ENCODE assay signal across 38 cellular contexts in genomic region chrX:18683027-18683426, GRCh38. TPM values are rescaled to one million over a fixed set of nuclear protein-coding genes. Genes with fewer than 3 reads are reported as not detected.
"Had no signal": no experiment of that assay in that cellular context is flagged by ENCODE, and none has a peak within 500 bp of the region (broad histone marks: within the 10 kb centered on the region; RNA-seq: fewer than 3 reads in every experiment).

No MANE protein-coding gene starts in this region.

- ATAC-seq: activated CD4-positive, alpha-beta T cell treated with anti-CD3 and anti-CD28 coated beads for 36 hours; activated naive CD4-positive, alpha-beta T cell treated with anti-CD3 and anti-CD28 coated beads, Interleukin-2, amount 50 U/mL, for 72 hours; activated T-cell treated with anti-CD3 and anti-CD28 coated beads, Interleukin-2, amount 50 U/mL, for 72 hours; gastroesophageal sphincter; heart right ventricle had no signal

- H3K27ac Mint-ChIP-seq: activated CD4-positive, alpha-beta memory T cell treated with anti-CD3 and anti-CD28 coated beads for 36 hours; activated CD4-positive, alpha-beta T cell treated with anti-CD3 and anti-CD28 coated beads for 36 hours; activated CD4-positive, alpha-beta T cell treated with anti-CD3 and anti-CD28 coated beads, Interleukin-2, amount 10 ng/mL, durations not matched to agents 24 days and 14 days; activated naive CD4-positive, alpha-beta T cell treated with anti-CD3 and anti-CD28 coated beads, Interleukin-2, amount 10 ng/mL, durations not matched to agents 7 days and 5 days; activated naive CD4-positive, alpha-beta T cell treated with anti-CD3 and anti-CD28 coated beads, Interleukin-2, amount 50 U/mL, for 72 hours; activated naive CD8-positive, alpha-beta T cell treated with anti-CD3 and anti-CD28 coated beads, Interleukin-2, amount 10 ng/mL, durations not matched to agents 7 days and 5 days; activated T-cell treated with anti-CD3 and anti-CD28 coated beads, Interleukin-2, amount 50 U/mL, for 24 hours; activated T-cell treated with anti-CD3 and anti-CD28 coated beads, Interleukin-2, amount 50 U/mL, for 72 hours; brain had no signal

- H3K4me1 ChIP-seq: breast epithelium, colonic mucosa, esophagus squamous epithelium, gastroesophageal sphincter, heart right ventricle had no signal

- H3K4me3 Mint-ChIP-seq: activated CD4-positive, alpha-beta memory T cell treated with anti-CD3 and anti-CD28 coated beads for 36 hours; activated CD4-positive, alpha-beta T cell treated with anti-CD3 and anti-CD28 coated beads for 36 hours; activated CD4-positive, alpha-beta T cell treated with anti-CD3 and anti-CD28 coated beads, Interleukin-2, amount 10 ng/mL, durations not matched to agents 24 days and 14 days; activated naive CD4-positive, alpha-beta T cell treated with anti-CD3 and anti-CD28 coated beads, Interleukin-2, amount 10 ng/mL, durations not matched to agents 7 days and 5 days; activated naive CD8-positive, alpha-beta T cell treated with anti-CD3 and anti-CD28 coated beads, Interleukin-2, amount 10 ng/mL, durations not matched to agents 7 days and 5 days; activated T-cell treated with anti-CD3 and anti-CD28 coated beads, Interleukin-2, amount 50 U/mL, for 24 hours; activated T-cell treated with anti-CD3 and anti-CD28 coated beads, Interleukin-2, amount 50 U/mL, for 72 hours; brain had no signal

- DNase-seq: activated CD4-positive, alpha-beta memory T cell treated with anti-CD3 and anti-CD28 coated beads for 36 hours; activated CD4-positive, alpha-beta T cell treated with anti-CD3 and anti-CD28 coated beads for 36 hours; activated CD4-positive, alpha-beta T cell treated with anti-CD3 and anti-CD28 coated beads, Interleukin-2, amount 10 ng/mL, durations not matched to agents 24 days and 14 days; activated CD4-positive, CD25-positive, alpha-beta regulatory T cell; activated CD4-positive, CD25-positive, alpha-beta regulatory T cell treated with anti-CD3 and anti-CD28 coated beads, Interleukin-2, amount 50 U/mL, for 72 hours; activated CD8-positive, alpha-beta memory T cell treated with anti-CD3 and anti-CD28 coated beads, Interleukin-2, amount 50 U/mL, for 48 hours; activated gamma-delta T cell; activated naive CD4-positive, alpha-beta T cell; activated naive CD4-positive, alpha-beta T cell treated with anti-CD3 and anti-CD28 coated beads, Interleukin-2, amount 10 ng/mL, durations not matched to agents 7 days and 5 days; activated naive CD8-positive, alpha-beta T cell treated with anti-CD3 and anti-CD28 coated beads, Interleukin-2, amount 10 ng/mL, durations not matched to agents 7 days and 5 days; activated T-cell treated with anti-CD3 and anti-CD28 coated beads for 4 hours; activated T-cell treated with anti-CD3 and anti-CD28 coated beads, Interleukin-2, amount 50 U/mL, for 24 hours; activated T-cell treated with anti-CD3 and anti-CD28 coated beads, Interleukin-2, amount 50 U/mL, for 72 hours; central memory CD4-positive, alpha-beta T cell; cerebellar nuclear complex; colonic mucosa; effector CD8-positive, alpha-beta T cell; esophagus squamous epithelium; foreskin melanocyte; heart right ventricle; T-helper 2 cell had no signal

- FAIRE-seq: endometrium, endothelial cell of umbilical vein, TTC549 had no signal

- H3K27me3 ChIP-seq: ascending aorta, cardiac muscle cell, colonic mucosa, esophagus squamous epithelium, gastroesophageal sphincter, heart right ventricle had no signal

- H3K9me3 Mint-ChIP-seq: activated CD4-positive, alpha-beta memory T cell treated with anti-CD3 and anti-CD28 coated beads for 36 hours; activated CD4-positive, alpha-beta T cell treated with anti-CD3 and anti-CD28 coated beads, Interleukin-2, amount 10 ng/mL, durations not matched to agents 24 days and 14 days; activated naive CD4-positive, alpha-beta T cell treated with anti-CD3 and anti-CD28 coated beads, Interleukin-2, amount 10 ng/mL, durations not matched to agents 7 days and 5 days; activated naive CD4-positive, alpha-beta T cell treated with anti-CD3 and anti-CD28 coated beads, Interleukin-2, amount 50 U/mL, for 72 hours; activated naive CD8-positive, alpha-beta T cell treated with anti-CD3 and anti-CD28 coated beads, Interleukin-2, amount 10 ng/mL, durations not matched to agents 7 days and 5 days; activated T-cell treated with anti-CD3 and anti-CD28 coated beads, Interleukin-2, amount 50 U/mL, for 24 hours had no signal

- H3K9me3 ChIP-seq: ascending aorta, breast epithelium, colonic mucosa, esophagus squamous epithelium, gastroesophageal sphincter, heart right ventricle had no signal

- H3K27me3 Mint-ChIP-seq: activated CD4-positive, alpha-beta T cell treated with anti-CD3 and anti-CD28 coated beads for 36 hours; activated CD4-positive, alpha-beta T cell treated with anti-CD3 and anti-CD28 coated beads, Interleukin-2, amount 10 ng/mL, durations not matched to agents 24 days and 14 days; activated naive CD4-positive, alpha-beta T cell treated with anti-CD3 and anti-CD28 coated beads, Interleukin-2, amount 10 ng/mL, durations not matched to agents 7 days and 5 days; activated naive CD8-positive, alpha-beta T cell treated with anti-CD3 and anti-CD28 coated beads, Interleukin-2, amount 10 ng/mL, durations not matched to agents 7 days and 5 days; brain had no signal

- H3K4me3 ChIP-seq: ascending aorta, breast epithelium, cardiac muscle cell, colonic mucosa, esophagus squamous epithelium, gastroesophageal sphincter, heart right ventricle had no signal

- H3K36me3 ChIP-seq: ascending aorta, breast epithelium, cardiac muscle cell, colonic mucosa, esophagus squamous epithelium, gastroesophageal sphincter, heart right ventricle had no signal

- H3K27ac ChIP-seq: ascending aorta, breast epithelium, cardiac muscle cell, colonic mucosa, epithelial cell of prostate, esophagus squamous epithelium, gastroesophageal sphincter, heart right ventricle, VCaP had no signal

- H3K4me1 Mint-ChIP-seq: activated CD4-positive, alpha-beta T cell treated with anti-CD3 and anti-CD28 coated beads for 36 hours; activated CD4-positive, alpha-beta T cell treated with anti-CD3 and anti-CD28 coated beads, Interleukin-2, amount 10 ng/mL, durations not matched to agents 24 days and 14 days; activated naive CD8-positive, alpha-beta T cell treated with anti-CD3 and anti-CD28 coated beads, Interleukin-2, amount 10 ng/mL, durations not matched to agents 7 days and 5 days had no signal

- H3K36me3 Mint-ChIP-seq: activated CD4-positive, alpha-beta memory T cell treated with anti-CD3 and anti-CD28 coated beads for 36 hours; activated naive CD4-positive, alpha-beta T cell treated with anti-CD3 and anti-CD28 coated beads, Interleukin-2, amount 10 ng/mL, durations not matched to agents 7 days and 5 days; activated naive CD4-positive, alpha-beta T cell treated with anti-CD3 and anti-CD28 coated beads, Interleukin-2, amount 50 U/mL, for 72 hours; activated naive CD8-positive, alpha-beta T cell treated with anti-CD3 and anti-CD28 coated beads, Interleukin-2, amount 10 ng/mL, durations not matched to agents 7 days and 5 days; brain had no signal

RNA-seq across cellular contexts. Expression of gene RS1, which starts 11.1 kb away (rescaled TPM):
- total RNA-seq: activated CD4-positive, alpha-beta memory T cell treated with anti-CD3 and anti-CD28 coated beads for 36 hours; activated CD4-positive, alpha-beta T cell treated with anti-CD3 and anti-CD28 coated beads for 36 hours; activated CD4-positive, alpha-beta T cell treated with anti-CD3 and anti-CD28 coated beads, Interleukin-2, amount 10 ng/mL, durations not matched to agents 24 days and 14 days; activated naive CD4-positive, alpha-beta T cell treated with anti-CD3 and anti-CD28 coated beads, Interleukin-2, amount 50 U/mL, for 72 hours; activated naive CD8-positive, alpha-beta T cell treated with anti-CD3 and anti-CD28 coated beads, Interleukin-2, amount 10 ng/mL, durations not matched to agents 7 days and 5 days; activated T-cell treated with anti-CD3 and anti-CD28 coated beads, Interleukin-2, amount 50 U/mL, for 72 hours; ascending aorta; breast epithelium; cardiac muscle cell; colonic mucosa; dermis microvascular lymphatic vessel endothelial cell; endothelial cell of umbilical vein; esophagus squamous epithelium; fibroblast of lung; fibroblast of villous mesenchyme; gastroesophageal sphincter; glomerular endothelial cell; heart right ventricle; T-helper 1 cell treated with Interleukin-12 subunit alpha and Interleukin-12 subunit beta and Interleukin-4 antibody, amounts not matched to agents 30 ng/mL and 1 ng/mL, for 36 hours had no signal
- polyA plus RNA-seq: cardiac muscle cell, endothelial cell of umbilical vein, esophagus, fibroblast of lung, heart right ventricle had no signal

RNA-seq across cellular contexts. Expression of gene PPEF1, which starts 24.4 kb away (rescaled TPM):
- total RNA-seq: activated CD4-positive, alpha-beta T cell treated with anti-CD3 and anti-CD28 coated beads, Interleukin-2, amount 10 ng/mL, durations not matched to agents 24 days and 14 days; activated naive CD4-positive, alpha-beta T cell treated with anti-CD3 and anti-CD28 coated beads, Interleukin-2, amount 50 U/mL, for 72 hours; activated naive CD8-positive, alpha-beta T cell treated with anti-CD3 and anti-CD28 coated beads, Interleukin-2, amount 10 ng/mL, durations not matched to agents 7 days and 5 days; ascending aorta; dermis microvascular lymphatic vessel endothelial cell; endothelial cell of umbilical vein; fibroblast of villous mesenchyme; glomerular endothelial cell; T-helper 1 cell treated with Interleukin-12 subunit alpha and Interleukin-12 subunit beta and Interleukin-4 antibody, amounts not matched to agents 30 ng/mL and 1 ng/mL, for 36 hours had no signal
- polyA plus RNA-seq: cardiac muscle cell, endothelial cell of umbilical vein, esophagus, fibroblast of lung had no signal
